ENCODE assay signal across 35 cellular contexts in the genomic region with DNA sequence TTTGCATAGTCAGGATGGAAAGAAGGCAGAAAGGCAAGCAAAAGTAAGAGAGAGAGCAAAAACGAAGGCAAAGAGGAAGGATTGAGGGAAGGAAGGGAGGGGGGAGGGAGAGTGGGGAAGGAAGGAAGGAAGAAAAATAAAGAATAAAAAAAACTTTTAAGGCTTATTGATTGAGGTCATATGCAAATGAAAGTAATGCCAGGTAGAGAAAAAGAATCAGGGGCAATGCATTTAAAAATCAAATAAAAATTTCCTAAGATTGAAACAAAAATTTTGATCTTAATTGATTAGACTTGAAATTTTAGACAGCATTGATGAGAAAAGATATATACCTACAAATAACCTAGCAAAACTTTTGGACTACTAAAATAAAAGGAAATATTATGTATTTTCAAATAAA.
A peak's percentile ranks its signal among the peaks of the same experiment; 100 is the strongest.
DNase-seq lines count a peak whose midpoint lies in the region; ATAC-seq, FAIRE-seq and TF ChIP-seq lines count a peak whose summit lies in the region.
"Had no signal": no experiment of that assay in that cellular context is flagged by ENCODE, and none has a peak within 500 bp of the region (broad histone marks: within the 10 kb centered on the region; RNA-seq: fewer than 3 reads in every experiment).

No MANE protein-coding gene starts in this region.

- no peaks in the 10 kb centered on the region for H3K27me3 Mint-ChIP-seq in nephron progenitor cell (ENCODE audit: low read depth, poor library complexity)
- H3K27me3 Mint-ChIP-seq: B cell; CD4-positive, alpha-beta memory T cell; CD4-positive, alpha-beta T cell; CD4-positive, CD25-positive, alpha-beta regulatory T cell; CD8-positive, alpha-beta memory T cell had no signal

- H3K4me3 Mint-ChIP-seq in nephron progenitor cell, result no peak overlapping the region
- H3K4me3 Mint-ChIP-seq: B cell; CD14-positive monocyte; CD4-positive, alpha-beta memory T cell; CD4-positive, alpha-beta T cell; CD4-positive, CD25-positive, alpha-beta regulatory T cell; CD8-positive, alpha-beta memory T cell; CD8-positive, alpha-beta T cell had no signal

- BruUV-seq in HepG2 (replicated peaks; lab: Mats Ljungman, UMichigan) (no TSS peak), K562 (replicated peaks; lab: Mats Ljungman, UMichigan) (no TSS peak)

- TF ChIP-seq POLR2A in HepG2 (IDR thresholded peaks at IDR 0.05; ENCODE audit: insufficient read depth in 1 of 2, low read depth in 2 of 2, low read length in 2 of 2) (no peak), right lobe of liver (IDR thresholded peaks at IDR 0.05) (no peak), K562 (conservative IDR thresholded peaks at IDR 0.05) (no peak), heart left ventricle (IDR thresholded peaks at IDR 0.05) (no peak)

- in situ Hi-C loops in HepG2 (cut with HindIII; ENCODE audit: extremely low pct_ligation_motif_present, low pct_unique_long_range_greater_than_20kb) (loop anchor here (25.0 kb wide), 1 partner anchor 107 kb away; no protein-coding TSS in a partner anchor), K562 (cut with MboI) (no loop called here)

- H3K4me3 ChIP-seq in HepG2 (replicated peaks in 1 of 3; ENCODE audit: insufficient read depth in 1 of 3, low read depth in 2 of 3, low read length in 3 of 3) (no peak overlapping the region), right lobe of liver (no peak overlapping the region), K562 (no peak overlapping the region), heart left ventricle (no peak overlapping the region)
- H3K4me3 ChIP-seq: A549; BLaER1; BLaER1 treated with 17β-estradiol and CSF1 and Interleukin-3, amounts not matched to agents 10 nM and 100 nM had no signal

- CTCF ChIA-PET in HepG2 (lab: Yijun Ruan, JAX; ENCODE audit: low intra/inter-chr PET ratio, low total read pairs) (no interaction called here), K562 (lab: Yijun Ruan, JAX; ENCODE audit: low intra/inter-chr PET ratio) (no interaction called here)

- H3K27me3 ChIP-seq in HepG2 (ENCODE audit: control insufficient read depth in 1 of 2, insufficient read depth in 2 of 2, low read length in 2 of 2), result no peaks in the 10 kb centered on the region
- no peaks in the 10 kb centered on the region for H3K27me3 ChIP-seq in right lobe of liver
- no peaks in the 10 kb centered on the region for H3K27me3 ChIP-seq in K562 (ENCODE audit: control insufficient read depth in 2 of 2, insufficient read depth in 2 of 2, low read length in 2 of 2)
- no peaks in the 10 kb centered on the region for H3K27me3 ChIP-seq in heart left ventricle
- H3K27me3 ChIP-seq: BE2C; BLaER1; BLaER1 treated with 17β-estradiol and CSF1 and Interleukin-3, amounts not matched to agents 10 nM and 100 nM had no signal

- no peaks in the 10 kb centered on the region for H3K36me3 Mint-ChIP-seq in nephron progenitor cell (ENCODE audit: low read depth)
- H3K36me3 Mint-ChIP-seq: CD14-positive monocyte; CD4-positive, alpha-beta memory T cell; CD4-positive, CD25-positive, alpha-beta regulatory T cell; CD8-positive, alpha-beta memory T cell; CD8-positive, alpha-beta T cell had no signal

- H3K79me2 ChIP-seq in HepG2 (ENCODE audit: insufficient read depth, low read length) (no peaks in the 10 kb centered on the region), K562 (ENCODE audit: control insufficient read depth, insufficient read depth, low read length) (no peaks in the 10 kb centered on the region)

- TF ChIP-seq RAD21 in HepG2 (CRISPR knock-in tag; IDR thresholded peaks at IDR 0.05) (no peak), K562 (CRISPR knock-in tag; conservative IDR thresholded peaks at IDR 0.05 in 1 of 2, IDR thresholded peaks at IDR 0.05 in 1 of 2) (no peak)

- POLR2A ChIA-PET in HepG2 (lab: Yijun Ruan, JAX), result no interaction called here
- POLR2A ChIA-PET in K562 (lab: Yijun Ruan, JAX), result no interaction called here

- FAIRE-seq in HepG2 (lab: Jason Lieb, UNC) (no peak), K562 (lab: Jason Lieb, UNC) (no peak)
- FAIRE-seq: A204.1, A549, D721Med had no signal

- H3K9ac ChIP-seq in HepG2 (ENCODE audit: insufficient read depth, low read depth, low read length) (no peak overlapping the region), K562 (ENCODE audit: insufficient read depth in 1 of 2, low read depth in 2 of 2, low read length in 2 of 2) (no peak overlapping the region)
- H3K9ac ChIP-seq: BLaER1; BLaER1 treated with 17β-estradiol and CSF1 and Interleukin-3, amounts not matched to agents 10 nM and 100 nM had no signal

- 0% methylated on average over 1 of the region's 1 CpG for WGBS in HepG2 (ENCODE audit: low lambda C conversion rate)
- WGBS in right lobe of liver (ENCODE audit: insufficient coverage, low coverage, low lambda C conversion rate, missing lambda C conversion rate), result 19% methylated on average over 1 of the region's 1 CpG
- no CpG with 5 or more reads among the region's 1 CpG for WGBS in K562 (ENCODE audit: insufficient coverage, low coverage, missing lambda C conversion rate)
- WGBS in heart left ventricle, 4 donors, result 44 to 67% (median 51%) methylated on average over 1 of the region's 1 CpG

- no peaks in the 10 kb centered on the region for H3K4me1 Mint-ChIP-seq in nephron progenitor cell
- H3K4me1 Mint-ChIP-seq: B cell; CD14-positive monocyte; CD4-positive, alpha-beta memory T cell; CD4-positive, CD25-positive, alpha-beta regulatory T cell; CD8-positive, alpha-beta memory T cell had no signal

- no peaks in the 10 kb centered on the region for H3K4me1 ChIP-seq in HepG2 (ENCODE audit: insufficient read depth, low read length)
- H3K4me1 ChIP-seq in right lobe of liver, result no peaks in the 10 kb centered on the region
- no peaks in the 10 kb centered on the region for H3K4me1 ChIP-seq in K562 (replicated peaks in 1 of 2; ENCODE audit: control insufficient read depth in 2 of 2, insufficient read depth in 2 of 2, low read length in 2 of 2)
- H3K4me1 ChIP-seq in heart left ventricle, result no peaks in the 10 kb centered on the region
- H3K4me1 ChIP-seq: A549; BE2C; BLaER1; BLaER1 treated with 17β-estradiol and CSF1 and Interleukin-3, amounts not matched to agents 10 nM and 100 nM; Caco-2 had no signal

- ATAC-seq in HepG2 (no peak), right lobe of liver (no peak), K562 (no peak), heart left ventricle (no peak)
- ATAC-seq: A549; CD8-positive, alpha-beta T cell had no signal

- peak overlapping the region; percentile 85 for H3K27ac Mint-ChIP-seq in nephron progenitor cell
- H3K27ac Mint-ChIP-seq: B cell; CD14-positive monocyte; CD4-positive, alpha-beta memory T cell; CD4-positive, alpha-beta T cell; CD4-positive, CD25-positive, alpha-beta regulatory T cell; CD8-positive, alpha-beta memory T cell; CD8-positive, alpha-beta T cell had no signal

- no peak for TF ChIP-seq EP300 in HepG2 (IDR thresholded peaks at IDR 0.05; ENCODE audit: low read depth in 2 of 2, low read length in 2 of 2)
- TF ChIP-seq EP300 in HepG2 (CRISPR knock-in tag; IDR thresholded peaks at IDR 0.05; ENCODE audit: borderline replicate concordance), result no peak
- TF ChIP-seq EP300 in K562 (IDR thresholded peaks at IDR 0.05; ENCODE audit: low read length), result no peak

- no peak for TF ChIP-seq CTCF in HepG2 (CRISPR knock-in tag; IDR thresholded peaks at IDR 0.05)
- TF ChIP-seq CTCF in right lobe of liver (IDR thresholded peaks at IDR 0.05), result no peak
- no peak for TF ChIP-seq CTCF in K562 (IDR thresholded peaks at IDR 0.05 in 2 of 3, conservative IDR thresholded peaks at IDR 0.05 in 1 of 3; ENCODE audit: insufficient read depth in 2 of 3, low read depth in 1 of 3, low read length in 3 of 3)
- TF ChIP-seq CTCF in nephron progenitor cell (IDR thresholded peaks at IDR 0.05), result no peak
- TF ChIP-seq CTCF in heart left ventricle (IDR thresholded peaks at IDR 0.05), result no peak

- DNase-seq in HepG2 (ENCODE audit: low spot score) (no peak), right lobe of liver (no peak), K562 (ENCODE audit: extremely low read depth in 1 of 4, low spot score in 3 of 4) (no peak), nephron progenitor cell (no peak), NCI-H748 (lab: John Stamatoyannopoulos, UW; ENCODE audit: unreplicated experiment) (no peak), heart left ventricle (no peak)
- DNase-seq: 8988T; ACHN; AML-193; BE2C; C1 segment of cervical spinal cord; Caco-2; Calu3; CD4-positive, alpha-beta memory T cell; CD4-positive, alpha-beta T cell; CD4-positive, CD25-positive, alpha-beta regulatory T cell; CD8-positive, alpha-beta memory T cell; CD8-positive, alpha-beta T cell; COR-L47; DMS 273 treated with DMSO at 0.1 percent for 48 hours; DMS153; DMS53; DMS79; DMS79 treated with DMSO at 0.1 percent for 48 hours; DND-41; EL had no signal

- H4K20me1 ChIP-seq in HepG2 (ENCODE audit: insufficient read depth, low read length) (no peaks in the 10 kb centered on the region), K562 (replicated peaks; ENCODE audit: control insufficient read depth, insufficient read depth, low read length) (no peaks in the 10 kb centered on the region)
- H4K20me1 ChIP-seq: BLaER1; BLaER1 treated with 17β-estradiol and CSF1 and Interleukin-3, amounts not matched to agents 10 nM and 100 nM had no signal

- intact Hi-C loops in HepG2 (cut with micrococcal nuclease; ENCODE audit: unreplicated experiment) (no loop called here), right lobe of liver (cut with DNase I) (no loop called here), K562 (cut with micrococcal nuclease) (no loop called here), heart left ventricle (cut with DNase I) (no loop called here)

- H3K27ac ChIP-seq in HepG2 (ENCODE audit: extremely low read length, insufficient read depth, low read length), result no peak overlapping the region
- no peak overlapping the region for H3K27ac ChIP-seq in right lobe of liver
- H3K27ac ChIP-seq in K562 (ENCODE audit: extremely low read depth, low read depth, low read length), result no peak overlapping the region
- H3K27ac ChIP-seq in heart left ventricle, result no peak overlapping the region
- H3K27ac ChIP-seq: 22Rv1; A549; BLaER1; BLaER1 treated with 17β-estradiol and CSF1 and Interleukin-3, amounts not matched to agents 10 nM and 100 nM; C4-2B had no signal

- H3K4me2 ChIP-seq in HepG2 (ENCODE audit: low read depth, low read length) (no peak overlapping the region), K562 (ENCODE audit: insufficient read depth, low read length) (no peak overlapping the region)
- H3K4me2 ChIP-seq: A549; BLaER1; BLaER1 treated with 17β-estradiol and CSF1 and Interleukin-3, amounts not matched to agents 10 nM and 100 nM had no signal

- H3K9me3 Mint-ChIP-seq in nephron progenitor cell, result peaks cover 15% of the 10 kb centered on the region

- H2AFZ ChIP-seq in HepG2 (ENCODE audit: low read length) (no peak overlapping the region), K562 (ENCODE audit: low read depth, low read length) (no peak overlapping the region)

- no peaks in the 10 kb centered on the region for H3K36me3 ChIP-seq in HepG2 (replicated peaks in 1 of 2; ENCODE audit: control insufficient read depth in 1 of 2, insufficient read depth in 2 of 2, low read length in 2 of 2)
- H3K36me3 ChIP-seq in right lobe of liver, result no peaks in the 10 kb centered on the region
- no peaks in the 10 kb centered on the region for H3K36me3 ChIP-seq in K562 (ENCODE audit: control insufficient read depth, insufficient read depth, low read length)
- no peaks in the 10 kb centered on the region for H3K36me3 ChIP-seq in heart left ventricle
- H3K36me3 ChIP-seq: BE2C; BLaER1; BLaER1 treated with 17β-estradiol and CSF1 and Interleukin-3, amounts not matched to agents 10 nM and 100 nM had no signal

- H3K9me3 ChIP-seq in HepG2 (ENCODE audit: low read length), result peaks cover 81% of the 10 kb centered on the region
- H3K9me3 ChIP-seq in right lobe of liver, result no peaks in the 10 kb centered on the region
- peaks cover 2% of the 10 kb centered on the region; the same call in 1 of the 2 replicates for H3K9me3 ChIP-seq in K562 (replicated peaks; ENCODE audit: control insufficient read depth, insufficient read depth, low read depth, low read length)
- H3K9me3 ChIP-seq in heart left ventricle, result peaks cover 0 to 5% (median 0%) of the 10 kb centered on the region in 12 donors
- H3K9me3 ChIP-seq: BE2C had no signal

- no peaks in the 10 kb centered on the region for H3K9me1 ChIP-seq in K562 (ENCODE audit: control insufficient read depth, insufficient read depth, low read length)

Comparison
In these comparisons a context has a peak if more than half of its experiments do, and no peak if none do; other contexts are left out.
1. Of the 241 proteins assayed by ChIP-seq in both HepG2 and K562: peak only in HepG2: none; only in K562: PCBP2; in both: HNRNPK; in neither: 239.